11 cellular contexts compared by ENCODE assay signal in genomic region chr3:30964612-30965011, GRCh38.
DNase-seq lines count a peak whose midpoint lies in the region; ATAC-seq and TF ChIP-seq lines count a peak whose summit lies in the region.
"Had no signal": no experiment of that assay in that cellular context is flagged by ENCODE, and none has a peak within 500 bp of the region (broad histone marks: within the 10 kb centered on the region; RNA-seq: fewer than 3 reads in every experiment).

No MANE protein-coding gene starts in this region.

- TF ChIP-seq CTCF in epithelial cell of esophagus (IDR thresholded peaks at IDR 0.05; ENCODE audit: insufficient read depth, low read depth, low read length, missing control alignments) (no peak), right lobe of liver (IDR thresholded peaks at IDR 0.05) (no peak), tibial artery (IDR thresholded peaks at IDR 0.05) (no peak)

- H3K9me3 ChIP-seq in right lobe of liver (no peaks in the 10 kb centered on the region), tibial artery (no peaks in the 10 kb centered on the region)

- H3K36me3 ChIP-seq in right lobe of liver (no peaks in the 10 kb centered on the region), tibial artery (no peaks in the 10 kb centered on the region)

- H3K4me1 ChIP-seq in right lobe of liver (no peaks in the 10 kb centered on the region), tibial artery (no peaks in the 10 kb centered on the region)

- no peak overlapping the region for H3K27ac ChIP-seq in right lobe of liver
- H3K27ac ChIP-seq in tibial artery = no peak overlapping the region

- H3K27ac Mint-ChIP-seq in activated CD4-positive, alpha-beta T cell treated with anti-CD3 and anti-CD28 coated beads for 36 hours = no peak overlapping the region
- H3K27ac Mint-ChIP-seq: brain, IgD-negative memory B cell had no signal

- no peak for TF ChIP-seq POLR2A in right lobe of liver (IDR thresholded peaks at IDR 0.05)

- peak; percentile 96 for ATAC-seq in activated CD4-positive, alpha-beta T cell treated with anti-CD3 and anti-CD28 coated beads for 36 hours
- peak; percentile 98 for ATAC-seq in GM21723 (IDR thresholded peaks at IDR 0.05; ENCODE audit: unreplicated experiment)
- peak; percentile 99 for ATAC-seq in HG03378 (IDR thresholded peaks at IDR 0.05; ENCODE audit: unreplicated experiment)
- ATAC-seq in right lobe of liver = no peak

- POLR2A ChIA-PET in activated CD4-positive, alpha-beta T cell treated with anti-CD3 and anti-CD28 coated beads for 36 hours (lab: Charles Lee) = no interaction called here

- no peak overlapping the region for H3K4me3 ChIP-seq in epithelial cell of esophagus (ENCODE audit: low read length)
- H3K4me3 ChIP-seq in right lobe of liver = no peak overlapping the region
- H3K4me3 ChIP-seq in tibial artery = no peak overlapping the region

- intact Hi-C loops in activated CD4-positive, alpha-beta T cell treated with anti-CD3 and anti-CD28 coated beads for 36 hours (cut with DNase I, micrococcal nuclease) = no loop called here
- intact Hi-C loops in right lobe of liver (cut with DNase I) (no loop called here), tibial artery (cut with DNase I; ENCODE audit: low total_unique reads) (no loop called here)

- CTCF ChIA-PET in activated CD4-positive, alpha-beta T cell treated with anti-CD3 and anti-CD28 coated beads for 36 hours (lab: Charles Lee) = no interaction called here

- H3K27me3 ChIP-seq in right lobe of liver (no peaks in the 10 kb centered on the region), tibial artery (no peaks in the 10 kb centered on the region)

- H3K4me1 Mint-ChIP-seq in activated CD4-positive, alpha-beta T cell treated with anti-CD3 and anti-CD28 coated beads for 36 hours = peaks cover 2% of the 10 kb centered on the region
- H3K4me1 Mint-ChIP-seq: brain, IgD-negative memory B cell had no signal

- no peaks in the 10 kb centered on the region for H3K36me3 Mint-ChIP-seq in activated CD4-positive, alpha-beta T cell treated with anti-CD3 and anti-CD28 coated beads for 36 hours (ENCODE audit: low read depth)
- H3K36me3 Mint-ChIP-seq: brain, IgD-negative memory B cell had no signal

- H3K27me3 Mint-ChIP-seq in activated CD4-positive, alpha-beta T cell treated with anti-CD3 and anti-CD28 coated beads for 36 hours = peaks cover 2% of the 10 kb centered on the region
- H3K27me3 Mint-ChIP-seq: brain had no signal

- peak; percentile 38 for DNase-seq in activated CD4-positive, alpha-beta T cell treated with anti-CD3 and anti-CD28 coated beads for 36 hours
- DNase-seq in activated CD4-positive, alpha-beta T cell treated with anti-CD3 and anti-CD28 coated beads, Interleukin-2, amount 50 U/mL, for 1 hour = no peak
- DNase-seq in epithelial cell of esophagus (ENCODE audit: low read depth) (peak; percentile 94), right lobe of liver (no peak), pons (ENCODE audit: low spot score) (no peak), tibial artery (no peak)
- DNase-seq: substantia nigra had no signal

- H3K4me3 Mint-ChIP-seq in activated CD4-positive, alpha-beta T cell treated with anti-CD3 and anti-CD28 coated beads for 36 hours = no peak overlapping the region
- H3K4me3 Mint-ChIP-seq: brain, IgD-negative memory B cell had no signal

- H3K9me3 Mint-ChIP-seq in activated CD4-positive, alpha-beta T cell treated with anti-CD3 and anti-CD28 coated beads for 36 hours (ENCODE audit: low read depth) = no peaks in the 10 kb centered on the region

Comparison
In these comparisons a context has a peak if more than half of its experiments do, and no peak if none do; other contexts are left out.
1. DNase-seq: peak in activated CD4-positive, alpha-beta T cell treated with anti-CD3 and anti-CD28 coated beads for 36 hours (single experiment) and epithelial cell of esophagus (single experiment); none in activated CD4-positive, alpha-beta T cell treated with anti-CD3 and anti-CD28 coated beads, Interleukin-2, amount 50 U/mL, for 1 hour (single experiment), right lobe of liver (0 of 3), pons (single experiment) and tibial artery (0 of 2).
2. ATAC-seq: peak in activated CD4-positive, alpha-beta T cell treated with anti-CD3 and anti-CD28 coated beads for 36 hours (single experiment), GM21723 (single experiment) and HG03378 (single experiment); none in right lobe of liver (0 of 4).